In the genomic region with DNA sequence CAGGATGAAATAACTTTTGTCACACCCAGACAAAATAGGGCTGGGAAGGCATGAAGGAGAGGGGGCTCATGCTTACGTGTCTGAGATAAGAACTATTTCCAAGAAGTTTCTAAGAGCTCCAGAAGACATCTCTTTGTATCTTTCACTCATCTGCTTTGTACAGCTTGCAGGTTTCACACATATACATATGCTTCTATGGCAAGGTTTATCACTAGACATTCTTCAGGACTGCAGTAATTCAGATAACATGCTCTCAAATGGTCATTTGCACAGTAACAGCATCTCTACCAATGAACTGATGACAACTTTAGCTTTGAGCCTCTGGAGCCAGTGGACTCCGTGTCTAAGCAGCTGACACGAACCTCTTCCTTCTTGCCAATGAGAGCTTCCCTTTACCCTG, we compare ENCODE assay signal across 1 cellular context.
TF ChIP-seq lines count a peak whose summit lies in the region.

No MANE protein-coding gene starts in this region.

TF ChIP-seq in K562, 482 proteins besides CTCF, POLR2A, EP300 and RAD21 (continued from another document):
- TF ChIP-seq, protein P1, sequence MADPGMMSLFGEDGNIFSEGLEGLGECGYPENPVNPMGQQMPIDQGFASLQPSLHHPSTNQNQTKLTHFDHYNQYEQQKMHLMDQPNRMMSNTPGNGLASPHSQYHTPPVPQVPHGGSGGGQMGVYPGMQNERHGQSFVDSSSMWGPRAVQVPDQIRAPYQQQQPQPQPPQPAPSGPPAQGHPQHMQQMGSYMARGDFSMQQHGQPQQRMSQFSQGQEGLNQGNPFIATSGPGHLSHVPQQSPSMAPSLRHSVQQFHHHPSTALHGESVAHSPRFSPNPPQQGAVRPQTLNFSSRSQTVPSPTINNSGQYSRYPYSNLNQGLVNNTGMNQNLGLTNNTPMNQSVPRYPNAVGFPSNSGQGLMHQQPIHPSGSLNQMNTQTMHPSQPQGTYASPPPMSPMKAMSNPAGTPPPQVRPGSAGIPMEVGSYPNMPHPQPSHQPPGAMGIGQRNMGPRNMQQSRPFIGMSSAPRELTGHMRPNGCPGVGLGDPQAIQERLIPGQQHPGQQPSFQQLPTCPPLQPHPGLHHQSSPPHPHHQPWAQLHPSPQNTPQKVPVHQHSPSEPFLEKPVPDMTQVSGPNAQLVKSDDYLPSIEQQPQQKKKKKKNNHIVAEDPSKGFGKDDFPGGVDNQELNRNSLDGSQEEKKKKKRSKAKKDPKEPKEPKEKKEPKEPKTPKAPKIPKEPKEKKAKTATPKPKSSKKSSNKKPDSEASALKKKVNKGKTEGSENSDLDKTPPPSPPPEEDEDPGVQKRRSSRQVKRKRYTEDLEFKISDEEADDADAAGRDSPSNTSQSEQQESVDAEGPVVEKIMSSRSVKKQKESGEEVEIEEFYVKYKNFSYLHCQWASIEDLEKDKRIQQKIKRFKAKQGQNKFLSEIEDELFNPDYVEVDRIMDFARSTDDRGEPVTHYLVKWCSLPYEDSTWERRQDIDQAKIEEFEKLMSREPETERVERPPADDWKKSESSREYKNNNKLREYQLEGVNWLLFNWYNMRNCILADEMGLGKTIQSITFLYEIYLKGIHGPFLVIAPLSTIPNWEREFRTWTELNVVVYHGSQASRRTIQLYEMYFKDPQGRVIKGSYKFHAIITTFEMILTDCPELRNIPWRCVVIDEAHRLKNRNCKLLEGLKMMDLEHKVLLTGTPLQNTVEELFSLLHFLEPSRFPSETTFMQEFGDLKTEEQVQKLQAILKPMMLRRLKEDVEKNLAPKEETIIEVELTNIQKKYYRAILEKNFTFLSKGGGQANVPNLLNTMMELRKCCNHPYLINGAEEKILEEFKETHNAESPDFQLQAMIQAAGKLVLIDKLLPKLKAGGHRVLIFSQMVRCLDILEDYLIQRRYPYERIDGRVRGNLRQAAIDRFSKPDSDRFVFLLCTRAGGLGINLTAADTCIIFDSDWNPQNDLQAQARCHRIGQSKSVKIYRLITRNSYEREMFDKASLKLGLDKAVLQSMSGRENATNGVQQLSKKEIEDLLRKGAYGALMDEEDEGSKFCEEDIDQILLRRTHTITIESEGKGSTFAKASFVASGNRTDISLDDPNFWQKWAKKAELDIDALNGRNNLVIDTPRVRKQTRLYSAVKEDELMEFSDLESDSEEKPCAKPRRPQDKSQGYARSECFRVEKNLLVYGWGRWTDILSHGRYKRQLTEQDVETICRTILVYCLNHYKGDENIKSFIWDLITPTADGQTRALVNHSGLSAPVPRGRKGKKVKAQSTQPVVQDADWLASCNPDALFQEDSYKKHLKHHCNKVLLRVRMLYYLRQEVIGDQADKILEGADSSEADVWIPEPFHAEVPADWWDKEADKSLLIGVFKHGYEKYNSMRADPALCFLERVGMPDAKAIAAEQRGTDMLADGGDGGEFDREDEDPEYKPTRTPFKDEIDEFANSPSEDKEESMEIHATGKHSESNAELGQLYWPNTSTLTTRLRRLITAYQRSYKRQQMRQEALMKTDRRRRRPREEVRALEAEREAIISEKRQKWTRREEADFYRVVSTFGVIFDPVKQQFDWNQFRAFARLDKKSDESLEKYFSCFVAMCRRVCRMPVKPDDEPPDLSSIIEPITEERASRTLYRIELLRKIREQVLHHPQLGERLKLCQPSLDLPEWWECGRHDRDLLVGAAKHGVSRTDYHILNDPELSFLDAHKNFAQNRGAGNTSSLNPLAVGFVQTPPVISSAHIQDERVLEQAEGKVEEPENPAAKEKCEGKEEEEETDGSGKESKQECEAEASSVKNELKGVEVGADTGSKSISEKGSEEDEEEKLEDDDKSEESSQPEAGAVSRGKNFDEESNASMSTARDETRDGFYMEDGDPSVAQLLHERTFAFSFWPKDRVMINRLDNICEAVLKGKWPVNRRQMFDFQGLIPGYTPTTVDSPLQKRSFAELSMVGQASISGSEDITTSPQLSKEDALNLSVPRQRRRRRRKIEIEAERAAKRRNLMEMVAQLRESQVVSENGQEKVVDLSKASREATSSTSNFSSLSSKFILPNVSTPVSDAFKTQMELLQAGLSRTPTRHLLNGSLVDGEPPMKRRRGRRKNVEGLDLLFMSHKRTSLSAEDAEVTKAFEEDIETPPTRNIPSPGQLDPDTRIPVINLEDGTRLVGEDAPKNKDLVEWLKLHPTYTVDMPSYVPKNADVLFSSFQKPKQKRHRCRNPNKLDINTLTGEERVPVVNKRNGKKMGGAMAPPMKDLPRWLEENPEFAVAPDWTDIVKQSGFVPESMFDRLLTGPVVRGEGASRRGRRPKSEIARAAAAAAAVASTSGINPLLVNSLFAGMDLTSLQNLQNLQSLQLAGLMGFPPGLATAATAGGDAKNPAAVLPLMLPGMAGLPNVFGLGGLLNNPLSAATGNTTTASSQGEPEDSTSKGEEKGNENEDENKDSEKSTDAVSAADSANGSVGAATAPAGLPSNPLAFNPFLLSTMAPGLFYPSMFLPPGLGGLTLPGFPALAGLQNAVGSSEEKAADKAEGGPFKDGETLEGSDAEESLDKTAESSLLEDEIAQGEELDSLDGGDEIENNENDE (IDR thresholded peaks at IDR 0.05; ENCODE audit: low read depth, low read length) = no peak
- no peak for TF ChIP-seq NCOA4 (IDR thresholded peaks at IDR 0.05; ENCODE audit: partially characterized antibody)
- TF ChIP-seq CXXC5 (CRISPR knock-in tag; IDR thresholded peaks at IDR 0.05) = peak; percentile 38
- peak; percentile 77 for TF ChIP-seq ARID1B (IDR thresholded peaks at IDR 0.05)
- TF ChIP-seq ZNF668 (CRISPR knock-in tag; IDR thresholded peaks at IDR 0.05) = no peak
- TF ChIP-seq, protein P2, sequence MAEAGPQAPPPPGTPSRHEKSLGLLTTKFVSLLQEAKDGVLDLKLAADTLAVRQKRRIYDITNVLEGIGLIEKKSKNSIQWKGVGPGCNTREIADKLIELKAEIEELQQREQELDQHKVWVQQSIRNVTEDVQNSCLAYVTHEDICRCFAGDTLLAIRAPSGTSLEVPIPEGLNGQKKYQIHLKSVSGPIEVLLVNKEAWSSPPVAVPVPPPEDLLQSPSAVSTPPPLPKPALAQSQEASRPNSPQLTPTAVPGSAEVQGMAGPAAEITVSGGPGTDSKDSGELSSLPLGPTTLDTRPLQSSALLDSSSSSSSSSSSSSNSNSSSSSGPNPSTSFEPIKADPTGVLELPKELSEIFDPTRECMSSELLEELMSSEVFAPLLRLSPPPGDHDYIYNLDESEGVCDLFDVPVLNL (CRISPR knock-in tag; IDR thresholded peaks at IDR 0.05; ENCODE audit: low read depth) = no peak
- TF ChIP-seq U2AF2 (optimal IDR thresholded peaks at IDR 0.05; ENCODE audit: low read depth, low read length) = no peak
- no peak for TF ChIP-seq SREBF1 (IDR thresholded peaks at IDR 0.05; ENCODE audit: borderline replicate concordance, low read depth, low read length)
- TF ChIP-seq SRSF7 (optimal IDR thresholded peaks at IDR 0.05; ENCODE audit: low read depth, low read length) = no peak
- no peak for TF ChIP-seq SIX5 (IDR thresholded peaks at IDR 0.05; ENCODE audit: borderline replicate concordance in 1 of 2, insufficient read depth in 1 of 2, low read depth in 1 of 2, low read length in 2 of 2)
- no peak for TF ChIP-seq TEAD1 (CRISPR knock-in tag; IDR thresholded peaks at IDR 0.05)
- no peak for TF ChIP-seq SNRNP70 (optimal IDR thresholded peaks at IDR 0.05; ENCODE audit: low read depth, low read length)
- TF ChIP-seq, protein P3, sequence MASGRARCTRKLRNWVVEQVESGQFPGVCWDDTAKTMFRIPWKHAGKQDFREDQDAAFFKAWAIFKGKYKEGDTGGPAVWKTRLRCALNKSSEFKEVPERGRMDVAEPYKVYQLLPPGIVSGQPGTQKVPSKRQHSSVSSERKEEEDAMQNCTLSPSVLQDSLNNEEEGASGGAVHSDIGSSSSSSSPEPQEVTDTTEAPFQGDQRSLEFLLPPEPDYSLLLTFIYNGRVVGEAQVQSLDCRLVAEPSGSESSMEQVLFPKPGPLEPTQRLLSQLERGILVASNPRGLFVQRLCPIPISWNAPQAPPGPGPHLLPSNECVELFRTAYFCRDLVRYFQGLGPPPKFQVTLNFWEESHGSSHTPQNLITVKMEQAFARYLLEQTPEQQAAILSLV (tag; IDR thresholded peaks at IDR 0.05) = no peak
- TF ChIP-seq, protein P4, sequence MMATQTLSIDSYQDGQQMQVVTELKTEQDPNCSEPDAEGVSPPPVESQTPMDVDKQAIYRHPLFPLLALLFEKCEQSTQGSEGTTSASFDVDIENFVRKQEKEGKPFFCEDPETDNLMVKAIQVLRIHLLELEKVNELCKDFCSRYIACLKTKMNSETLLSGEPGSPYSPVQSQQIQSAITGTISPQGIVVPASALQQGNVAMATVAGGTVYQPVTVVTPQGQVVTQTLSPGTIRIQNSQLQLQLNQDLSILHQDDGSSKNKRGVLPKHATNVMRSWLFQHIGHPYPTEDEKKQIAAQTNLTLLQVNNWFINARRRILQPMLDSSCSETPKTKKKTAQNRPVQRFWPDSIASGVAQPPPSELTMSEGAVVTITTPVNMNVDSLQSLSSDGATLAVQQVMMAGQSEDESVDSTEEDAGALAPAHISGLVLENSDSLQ (IDR thresholded peaks at IDR 0.05) = no peak
- TF ChIP-seq GTF2E2 (tag; IDR thresholded peaks at IDR 0.05) = no peak
- TF ChIP-seq TOE1 (IDR thresholded peaks at IDR 0.05; ENCODE audit: borderline replicate concordance) = no peak
- TF ChIP-seq TOE1 (CRISPR knock-in tag; IDR thresholded peaks at IDR 0.05; ENCODE audit: borderline replicate concordance, low read depth) = no peak
- peak; percentile 64; the same call in 1 of the 2 replicates for TF ChIP-seq SMAD4 (CRISPR knock-in tag; conservative IDR thresholded peaks at IDR 0.05)
- TF ChIP-seq, protein P5, sequence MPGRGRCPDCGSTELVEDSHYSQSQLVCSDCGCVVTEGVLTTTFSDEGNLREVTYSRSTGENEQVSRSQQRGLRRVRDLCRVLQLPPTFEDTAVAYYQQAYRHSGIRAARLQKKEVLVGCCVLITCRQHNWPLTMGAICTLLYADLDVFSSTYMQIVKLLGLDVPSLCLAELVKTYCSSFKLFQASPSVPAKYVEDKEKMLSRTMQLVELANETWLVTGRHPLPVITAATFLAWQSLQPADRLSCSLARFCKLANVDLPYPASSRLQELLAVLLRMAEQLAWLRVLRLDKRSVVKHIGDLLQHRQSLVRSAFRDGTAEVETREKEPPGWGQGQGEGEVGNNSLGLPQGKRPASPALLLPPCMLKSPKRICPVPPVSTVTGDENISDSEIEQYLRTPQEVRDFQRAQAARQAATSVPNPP (IDR thresholded peaks at IDR 0.05; ENCODE audit: borderline replicate concordance, insufficient read depth, insufficient read length) = no peak
- TF ChIP-seq BACH1 (tag; IDR thresholded peaks at IDR 0.05) = no peak
- TF ChIP-seq, protein P6, sequence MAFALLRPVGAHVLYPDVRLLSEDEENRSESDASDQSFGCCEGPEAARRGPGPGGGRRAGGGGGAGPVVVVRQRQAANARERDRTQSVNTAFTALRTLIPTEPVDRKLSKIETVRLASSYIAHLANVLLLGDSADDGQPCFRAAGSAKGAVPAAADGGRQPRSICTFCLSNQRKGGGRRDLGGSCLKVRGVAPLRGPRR (CRISPR knock-in tag; IDR thresholded peaks at IDR 0.05) = no peak
- no peak for TF ChIP-seq ZNF445 (CRISPR knock-in tag; IDR thresholded peaks at IDR 0.05; ENCODE audit: low read depth)
- TF ChIP-seq ZNF384 (IDR thresholded peaks at IDR 0.05; ENCODE audit: low read depth, low read length) = no peak
- TF ChIP-seq MYBL2 (IDR thresholded peaks at IDR 0.05; ENCODE audit: low read depth) = no peak
- no peak for TF ChIP-seq MYBL2 (CRISPR knock-in tag; IDR thresholded peaks at IDR 0.05; ENCODE audit: borderline replicate concordance)
- TF ChIP-seq, protein P7, sequence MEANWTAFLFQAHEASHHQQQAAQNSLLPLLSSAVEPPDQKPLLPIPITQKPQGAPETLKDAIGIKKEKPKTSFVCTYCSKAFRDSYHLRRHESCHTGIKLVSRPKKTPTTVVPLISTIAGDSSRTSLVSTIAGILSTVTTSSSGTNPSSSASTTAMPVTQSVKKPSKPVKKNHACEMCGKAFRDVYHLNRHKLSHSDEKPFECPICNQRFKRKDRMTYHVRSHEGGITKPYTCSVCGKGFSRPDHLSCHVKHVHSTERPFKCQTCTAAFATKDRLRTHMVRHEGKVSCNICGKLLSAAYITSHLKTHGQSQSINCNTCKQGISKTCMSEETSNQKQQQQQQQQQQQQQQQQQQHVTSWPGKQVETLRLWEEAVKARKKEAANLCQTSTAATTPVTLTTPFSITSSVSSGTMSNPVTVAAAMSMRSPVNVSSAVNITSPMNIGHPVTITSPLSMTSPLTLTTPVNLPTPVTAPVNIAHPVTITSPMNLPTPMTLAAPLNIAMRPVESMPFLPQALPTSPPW (CRISPR knock-in tag; IDR thresholded peaks at IDR 0.05) = no peak
- no peak for TF ChIP-seq FOS (IDR thresholded peaks at IDR 0.05; ENCODE audit: extremely low read depth, insufficient read length)
- no peak for TF ChIP-seq HMGN3 (IDR thresholded peaks at IDR 0.05; ENCODE audit: borderline replicate concordance, extremely low read depth, insufficient read length, low read depth, low read length)
- TF ChIP-seq POLR2AphosphoS5 (IDR thresholded peaks at IDR 0.05; ENCODE audit: control insufficient read depth, insufficient read depth, low read depth, low read length) = no peak
- TF ChIP-seq TEAD4 (IDR thresholded peaks at IDR 0.05; ENCODE audit: low read length) = peak; percentile 61; the same call in 1 of the 2 replicates
- no peak for TF ChIP-seq TEAD4 (CRISPR knock-in tag; IDR thresholded peaks at IDR 0.05; ENCODE audit: borderline replicate concordance)
- TF ChIP-seq SMAD3 (CRISPR knock-in tag; conservative IDR thresholded peaks at IDR 0.05) = no peak
- peak; percentile 42; the same call in 1 of the 2 replicates for TF ChIP-seq FOSL1 (tag; conservative IDR thresholded peaks at IDR 0.05)
- no peak for TF ChIP-seq ETV5 (CRISPR knock-in tag; IDR thresholded peaks at IDR 0.05; ENCODE audit: low read depth)
- TF ChIP-seq, protein P8, sequence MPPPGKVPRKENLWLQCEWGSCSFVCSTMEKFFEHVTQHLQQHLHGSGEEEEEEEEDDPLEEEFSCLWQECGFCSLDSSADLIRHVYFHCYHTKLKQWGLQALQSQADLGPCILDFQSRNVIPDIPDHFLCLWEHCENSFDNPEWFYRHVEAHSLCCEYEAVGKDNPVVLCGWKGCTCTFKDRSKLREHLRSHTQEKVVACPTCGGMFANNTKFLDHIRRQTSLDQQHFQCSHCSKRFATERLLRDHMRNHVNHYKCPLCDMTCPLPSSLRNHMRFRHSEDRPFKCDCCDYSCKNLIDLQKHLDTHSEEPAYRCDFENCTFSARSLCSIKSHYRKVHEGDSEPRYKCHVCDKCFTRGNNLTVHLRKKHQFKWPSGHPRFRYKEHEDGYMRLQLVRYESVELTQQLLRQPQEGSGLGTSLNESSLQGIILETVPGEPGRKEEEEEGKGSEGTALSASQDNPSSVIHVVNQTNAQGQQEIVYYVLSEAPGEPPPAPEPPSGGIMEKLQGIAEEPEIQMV (tag; conservative IDR thresholded peaks at IDR 0.05; ENCODE audit: low read depth) = no peak
- TF ChIP-seq CBFA2T2 (conservative IDR thresholded peaks at IDR 0.05) = peak; percentile 55
- no peak for TF ChIP-seq CHD2 (IDR thresholded peaks at IDR 0.05; ENCODE audit: low read depth, low read length)
- 0 out of 2 replicates have a peak, but pooled peaks have one; percentile 12 for TF ChIP-seq DPF2 (IDR thresholded peaks at IDR 0.05)
- TF ChIP-seq HDAC1 (IDR thresholded peaks at IDR 0.05) = no peak
- no peak for TF ChIP-seq ZNF124 (CRISPR knock-in tag; IDR thresholded peaks at IDR 0.05)
- no peak for TF ChIP-seq RAD51 (IDR thresholded peaks at IDR 0.05; ENCODE audit: borderline replicate concordance, low read depth)
- no peak for TF ChIP-seq SP2 (IDR thresholded peaks at IDR 0.05; ENCODE audit: extremely low read depth, low read depth, low read length, poor library complexity, severe bottlenecking)
- TF ChIP-seq POLR2B (IDR thresholded peaks at IDR 0.05; ENCODE audit: low read depth, partially characterized antibody) = no peak
- no peak for TF ChIP-seq ZNF644 (tag; IDR thresholded peaks at IDR 0.05; ENCODE audit: low read depth)
- no peak for TF ChIP-seq KAT2B (IDR thresholded peaks at IDR 0.05; ENCODE audit: low read depth, low read length)
TF ChIP-seq in K562: peak in this region for 17.
